13 cellular contexts compared by ENCODE assay signal in genomic region chr17:2637422-2637821, GRCh38.
"Had no signal": no experiment of that assay in that cellular context is flagged by ENCODE, and none has a peak within 500 bp of the region (broad histone marks: within the 10 kb centered on the region; RNA-seq: fewer than 3 reads in every experiment).

No MANE protein-coding gene starts in this region.

- H2AFZ ChIP-seq: hepatocyte had no signal

- H3K4me2 ChIP-seq: hepatocyte had no signal

- DNase-seq: activated CD4-positive, alpha-beta T cell treated with anti-CD3 and anti-CD28 coated beads, Interleukin-2, amount 50 U/mL, for 1 hour; activated CD4-positive, CD25-positive, alpha-beta regulatory T cell; dorsolateral prefrontal cortex; kidney glomerular epithelial cell; left ventricle myocardium superior; mesenchymal stem cell; SJCRH30; stimulated activated CD4-positive, alpha-beta T cell treated with anti-CD3 and anti-CD28 coated beads, Interleukin-1b, Interleukin-23, amount 100 ng/mL, for 48 hours had no signal

- ATAC-seq: left ventricle myocardium superior had no signal

- H3K27me3 ChIP-seq: dorsolateral prefrontal cortex, esophagus muscularis mucosa, hepatocyte, SJCRH30 had no signal

- H3K4me3 ChIP-seq: dorsolateral prefrontal cortex, esophagus muscularis mucosa, hepatocyte, SJCRH30 had no signal

- H3K9me3 ChIP-seq: esophagus muscularis mucosa, SJCRH30 had no signal

- H3K9me3 Mint-ChIP-seq: neural crest cell; T-helper 2 cell treated with Interferon-gamma antibody and Interleukin-4, amounts not matched to agents 5 μg/mL and 100 μg/mL, for 36 hours had no signal

- H3K27ac Mint-ChIP-seq: T-helper 2 cell treated with Interferon-gamma antibody and Interleukin-4, amounts not matched to agents 5 μg/mL and 100 μg/mL, for 36 hours had no signal

- H3K4me3 Mint-ChIP-seq: neural crest cell; T-helper 2 cell treated with Interferon-gamma antibody and Interleukin-4, amounts not matched to agents 5 μg/mL and 100 μg/mL, for 36 hours had no signal

- H3K27ac ChIP-seq: esophagus muscularis mucosa, hepatocyte, RWPE1, SJCRH30 had no signal
